ENCODE assay signal across 11 cellular contexts in the genomic region with DNA sequence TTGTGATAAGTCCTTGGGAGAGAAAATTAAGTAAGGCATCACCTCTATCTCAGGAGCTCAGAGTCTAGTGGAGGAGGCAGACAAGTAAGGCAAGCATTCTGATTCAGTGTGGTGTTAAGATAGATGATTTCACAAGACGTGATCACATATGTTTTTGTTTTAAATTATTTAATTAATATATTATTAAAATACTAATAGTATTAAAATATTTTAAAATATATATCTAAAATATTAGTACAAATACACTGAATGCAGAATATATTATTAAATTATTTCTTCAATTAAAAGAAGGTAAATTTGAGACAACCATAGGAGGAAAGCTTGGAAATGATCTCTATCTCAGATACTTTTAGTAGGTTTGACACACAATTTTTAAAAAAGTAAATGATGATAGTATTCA. TPM values are rescaled to one million over a fixed set of nuclear protein-coding genes. Genes with fewer than 3 reads are reported as not detected.
"Had no signal": no experiment of that assay in that cellular context is flagged by ENCODE, and none has a peak within 500 bp of the region (broad histone marks: within the 10 kb centered on the region; RNA-seq: fewer than 3 reads in every experiment).

No MANE protein-coding gene starts in this region.

- ATAC-seq: GM23338, HepG2 had no signal

- FAIRE-seq: H1, H54, HepG2 had no signal

- H3K4me3 ChIP-seq: GM23338 had no signal

- DNase-seq: H9, HCEC 1CT, Karpas-422, KBM-7 had no signal

- H3K27ac ChIP-seq: HL-60, KMS-11 had no signal

RNA-seq across cellular contexts. Expression of a gene that starts 51.5 kb away (rescaled TPM):
- total RNA-seq: HepG2 had no signal
- polyA plus RNA-seq: HepG2, IgD-negative memory B cell had no signal
